In the genomic region with DNA sequence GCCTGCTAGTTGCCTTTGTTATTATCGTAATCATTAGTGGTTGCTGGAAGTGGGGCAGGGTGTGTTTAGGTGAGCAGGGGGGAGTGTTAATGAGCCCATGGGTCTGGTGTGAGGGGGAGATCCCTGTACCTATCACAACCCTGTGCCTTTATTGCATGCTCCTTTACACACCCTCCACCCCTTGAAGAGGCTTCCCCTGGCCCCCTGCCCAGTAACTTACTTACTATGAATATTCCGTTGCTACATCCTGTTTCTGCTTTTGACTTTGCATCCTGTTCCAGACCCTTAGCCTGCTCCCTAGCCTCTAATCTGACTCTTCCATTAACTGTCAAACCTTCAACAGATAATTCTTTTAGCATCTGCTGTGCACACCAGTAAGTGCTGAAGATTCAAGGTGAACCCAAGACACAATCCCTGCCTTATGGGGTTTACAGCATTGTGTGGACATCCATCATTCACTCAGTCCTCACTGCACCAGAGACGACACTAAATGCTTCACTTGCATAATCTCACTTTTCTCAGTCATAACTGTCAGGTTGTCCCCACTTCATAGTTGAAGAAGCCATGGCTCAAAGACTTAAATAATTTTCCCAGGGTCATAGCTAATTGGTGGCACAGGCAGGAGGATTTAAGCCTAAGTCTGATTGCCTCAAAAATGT, we compare ENCODE assay signal across 17 cellular contexts. TPM values are rescaled to one million over a fixed set of nuclear protein-coding genes. Genes with fewer than 3 reads are reported as not detected.
DNase-seq lines count a peak whose midpoint lies in the region; ATAC-seq lines count a peak whose summit lies in the region.
"Had no signal": no experiment of that assay in that cellular context is flagged by ENCODE, and none has a peak within 500 bp of the region (broad histone marks: within the 10 kb centered on the region; RNA-seq: fewer than 3 reads in every experiment).

No MANE protein-coding gene starts in this region.

- no peak overlapping the region for H2BK12ac ChIP-seq in trophoblast cell (ENCODE audit: low read length)

- no peak overlapping the region for H3K9ac ChIP-seq in trophoblast cell (ENCODE audit: low read length)

- intact Hi-C loops in activated CD4-positive, alpha-beta T cell treated with anti-CD3 and anti-CD28 coated beads for 36 hours (cut with DNase I, micrococcal nuclease), result no loop called here
- intact Hi-C loops in left cardiac atrium (cut with DNase I), result no loop called here

- no peaks in the 10 kb centered on the region for H3K79me1 ChIP-seq in trophoblast cell (ENCODE audit: low read length)

- no peak overlapping the region for H4K8ac ChIP-seq in trophoblast cell (ENCODE audit: low read depth, low read length)

- H3K4me2 ChIP-seq in trophoblast cell (ENCODE audit: low read length), result no peak overlapping the region

- POLR2A ChIA-PET in activated CD4-positive, alpha-beta T cell treated with anti-CD3 and anti-CD28 coated beads for 36 hours (lab: Charles Lee), result no interaction called here

- H3K4me3 ChIP-seq in trophoblast cell (ENCODE audit: low read depth, low read length), result no peak overlapping the region

- H4K91ac ChIP-seq in trophoblast cell (ENCODE audit: low read depth, low read length), result no peak overlapping the region

- peak overlapping the region; percentile 66 for H3K27ac Mint-ChIP-seq in activated CD4-positive, alpha-beta T cell treated with anti-CD3 and anti-CD28 coated beads for 36 hours
- H3K27ac Mint-ChIP-seq in activated T-cell treated with anti-CD3 and anti-CD28 coated beads, Interleukin-2, amount 50 U/mL, for 72 hours, result peak overlapping the region; percentile 74
- H3K27ac Mint-ChIP-seq in natural killer cell treated with Interleukin-12 subunit alpha and Interleukin-12 subunit beta and Interleukin-15 and Interleukin-18, amount 100 ng/mL, for 72 hours, result peak overlapping the region; percentile 94 to 96
- H3K27ac Mint-ChIP-seq: endodermal cell, nephron had no signal

- no peak overlapping the region for H3K14ac ChIP-seq in trophoblast cell (ENCODE audit: low read length)

- no CpG with 5 or more reads among the region's 3 CpGs for WGBS in trophoblast cell (ENCODE audit: extremely low coverage, insufficient coverage, insufficient read length)

- no peak overlapping the region for H3K18ac ChIP-seq in trophoblast cell (ENCODE audit: low read length)

- H2BK120ac ChIP-seq in trophoblast cell (ENCODE audit: insufficient read depth, low read length, poor library complexity), result no peak overlapping the region

- H3K27me3 Mint-ChIP-seq in activated CD4-positive, alpha-beta T cell treated with anti-CD3 and anti-CD28 coated beads for 36 hours, result no peaks in the 10 kb centered on the region
- H3K27me3 Mint-ChIP-seq in activated T-cell treated with anti-CD3 and anti-CD28 coated beads, Interleukin-2, amount 50 U/mL, for 72 hours (ENCODE audit: low read depth), result no peaks in the 10 kb centered on the region
- no peaks in the 10 kb centered on the region for H3K27me3 Mint-ChIP-seq in natural killer cell treated with Interleukin-12 subunit alpha and Interleukin-12 subunit beta and Interleukin-15 and Interleukin-18, amount 100 ng/mL, for 72 hours

- H3K27me3 ChIP-seq in trophoblast cell (ENCODE audit: insufficient read depth, low read length), result no peaks in the 10 kb centered on the region

- peak; percentile 50 for ATAC-seq in activated CD4-positive, alpha-beta T cell treated with anti-CD3 and anti-CD28 coated beads for 36 hours
- peak; percentile 44 to 62 for ATAC-seq in activated T-cell treated with anti-CD3 and anti-CD28 coated beads, Interleukin-2, amount 50 U/mL, for 72 hours (replicated peaks in 1 of 2)
- ATAC-seq in natural killer cell treated with Interleukin-12 subunit alpha and Interleukin-12 subunit beta and Interleukin-15 and Interleukin-18, amount 100 ng/mL, for 72 hours, result peak; percentile 67 to 75
- no peak for ATAC-seq in GM18907 (IDR thresholded peaks at IDR 0.05; ENCODE audit: unreplicated experiment)
- no peak for ATAC-seq in left cardiac atrium
- ATAC-seq: left ventricle myocardium superior, SK-N-SH treated with all-trans-retinoic acid at 6 μM for 48 hours had no signal

- H3K4ac ChIP-seq in trophoblast cell (ENCODE audit: low read depth, low read length), result no peak overlapping the region

- H3K36me3 ChIP-seq in KOPT-K1 (ENCODE audit: insufficient read depth, low read length), result no peaks in the 10 kb centered on the region
- no peaks in the 10 kb centered on the region for H3K36me3 ChIP-seq in trophoblast cell (ENCODE audit: control insufficient read depth in 1 of 2, insufficient read depth in 2 of 2, low read length in 2 of 2)

- H4K12ac ChIP-seq in trophoblast cell (ENCODE audit: low read depth, low read length), result no peak overlapping the region

- H3K9me3 ChIP-seq in KOPT-K1 (ENCODE audit: insufficient read depth, low read length, poor library complexity, severe bottlenecking) (no peaks in the 10 kb centered on the region), trophoblast cell (ENCODE audit: insufficient read depth, low read depth, low read length) (no peaks in the 10 kb centered on the region)

- no peak overlapping the region for H3K23ac ChIP-seq in trophoblast cell (ENCODE audit: low read length)

- CTCF ChIA-PET in activated CD4-positive, alpha-beta T cell treated with anti-CD3 and anti-CD28 coated beads for 36 hours (lab: Charles Lee), result interaction anchor here (1.2 kb wide), 1 partner anchor 11 kb away, joined by 4 read pairs; no protein-coding TSS in a partner anchor

- DNase-seq in activated CD4-positive, alpha-beta T cell treated with anti-CD3 and anti-CD28 coated beads for 36 hours, result peak; percentile 37
- DNase-seq in activated CD4-positive, alpha-beta T cell treated with anti-CD3 and anti-CD28 coated beads for 4 hours, result no peak
- no peak for DNase-seq in activated T-cell treated with anti-CD3 and anti-CD28 coated beads, Interleukin-2, amount 50 U/mL, for 72 hours
- DNase-seq in natural killer cell treated with Interleukin-12 subunit alpha and Interleukin-12 subunit beta and Interleukin-15 and Interleukin-18, amount 100 ng/mL, for 72 hours (ENCODE audit: low spot score), result no peak
- DNase-seq in left cardiac atrium, result no peak
- no peak for DNase-seq in trophoblast cell
- DNase-seq: endodermal cell, foreskin fibroblast, left ventricle myocardium superior, NCI-H1092, NCI-H2227 treated with DMSO at 0.1 percent for 48 hours, OCI-M1, retina had no signal

- H3K4me1 Mint-ChIP-seq in activated CD4-positive, alpha-beta T cell treated with anti-CD3 and anti-CD28 coated beads for 36 hours, result peaks cover 57% of the 10 kb centered on the region
- H3K4me1 Mint-ChIP-seq in activated T-cell treated with anti-CD3 and anti-CD28 coated beads, Interleukin-2, amount 50 U/mL, for 72 hours (ENCODE audit: low read depth), result peaks cover 71% of the 10 kb centered on the region
- H3K4me1 Mint-ChIP-seq in natural killer cell treated with Interleukin-12 subunit alpha and Interleukin-12 subunit beta and Interleukin-15 and Interleukin-18, amount 100 ng/mL, for 72 hours (ENCODE audit: low read depth in 2 of 2), result peaks cover 84 to 92% of the 10 kb centered on the region in 2 donors
- H3K4me1 Mint-ChIP-seq: endodermal cell had no signal

- peaks cover 3 to 4% of the 10 kb centered on the region in 2 experiments for H3K4me1 ChIP-seq in trophoblast cell (ENCODE audit: control insufficient read depth in 1 of 2, insufficient read depth in 2 of 2, low read length in 2 of 2)

- H2AFZ ChIP-seq in trophoblast cell (ENCODE audit: insufficient read depth, low read length, poor library complexity), result no peak overlapping the region

- no peak overlapping the region for H2BK5ac ChIP-seq in trophoblast cell (ENCODE audit: low read depth, low read length, poor library complexity)

- no peaks in the 10 kb centered on the region for H3K36me3 Mint-ChIP-seq in activated CD4-positive, alpha-beta T cell treated with anti-CD3 and anti-CD28 coated beads for 36 hours (ENCODE audit: low read depth)
- peaks cover 2 to 5% of the 10 kb centered on the region in 2 donors for H3K36me3 Mint-ChIP-seq in activated T-cell treated with anti-CD3 and anti-CD28 coated beads, Interleukin-2, amount 50 U/mL, for 72 hours (ENCODE audit: insufficient read depth in 2 of 2)
- H3K36me3 Mint-ChIP-seq in natural killer cell treated with Interleukin-12 subunit alpha and Interleukin-12 subunit beta and Interleukin-15 and Interleukin-18, amount 100 ng/mL, for 72 hours, result peaks cover 32% of the 10 kb centered on the region

- no peaks in the 10 kb centered on the region for H3K79me2 ChIP-seq in trophoblast cell (ENCODE audit: control insufficient read depth, insufficient read depth, low read length, poor library complexity)

- peak overlapping the region; percentile 29 for H3K27ac ChIP-seq in KOPT-K1 (ENCODE audit: low read depth, low read length, poor library complexity, severe bottlenecking)
- no peak overlapping the region for H3K27ac ChIP-seq in trophoblast cell (ENCODE audit: low read depth, low read length)

- H2AK5ac ChIP-seq in trophoblast cell (ENCODE audit: low read length), result no peak overlapping the region

- peaks cover 6% of the 10 kb centered on the region for H3K9me3 Mint-ChIP-seq in activated CD4-positive, alpha-beta T cell treated with anti-CD3 and anti-CD28 coated beads for 36 hours (ENCODE audit: low read depth)
- peaks cover 2 to 3% of the 10 kb centered on the region in 2 donors for H3K9me3 Mint-ChIP-seq in activated T-cell treated with anti-CD3 and anti-CD28 coated beads, Interleukin-2, amount 50 U/mL, for 72 hours
- H3K9me3 Mint-ChIP-seq in natural killer cell treated with Interleukin-12 subunit alpha and Interleukin-12 subunit beta and Interleukin-15 and Interleukin-18, amount 100 ng/mL, for 72 hours, result peaks cover 5% of the 10 kb centered on the region
- H3K9me3 Mint-ChIP-seq: nephron had no signal

- no peak overlapping the region for H3K4me3 Mint-ChIP-seq in activated CD4-positive, alpha-beta T cell treated with anti-CD3 and anti-CD28 coated beads for 36 hours
- H3K4me3 Mint-ChIP-seq in activated T-cell treated with anti-CD3 and anti-CD28 coated beads, Interleukin-2, amount 50 U/mL, for 72 hours, result peak overlapping the region; percentile 37 to 77
- peak overlapping the region; percentile 84 for H3K4me3 Mint-ChIP-seq in natural killer cell treated with Interleukin-12 subunit alpha and Interleukin-12 subunit beta and Interleukin-15 and Interleukin-18, amount 100 ng/mL, for 72 hours
- H3K4me3 Mint-ChIP-seq: endodermal cell, nephron had no signal

RNA-seq across cellular contexts. Expression of gene CDC7, which starts 47.9 kb away (rescaled TPM):
- 10 to 100 TPM; 31.1 to 32.0 TPM for total RNA-seq in activated CD4-positive, alpha-beta T cell treated with anti-CD3 and anti-CD28 coated beads for 36 hours
- 10 to 100 TPM; 39.0 to 45.3 TPM for total RNA-seq in activated T-cell treated with anti-CD3 and anti-CD28 coated beads, Interleukin-2, amount 50 U/mL, for 72 hours
- 10 to 100 TPM; 16.1 to 35.8 TPM for total RNA-seq in natural killer cell treated with Interleukin-12 subunit alpha and Interleukin-12 subunit beta and Interleukin-15 and Interleukin-18, amount 100 ng/mL, for 72 hours
- total RNA-seq in left cardiac atrium, result 1 to 10 TPM; 1.3 to 3.2 TPM
- 6.8 and 7.3 TPM in 2 replicates for polyA plus RNA-seq in trophoblast cell (2013)

Comparison
In these comparisons a context has a peak if more than half of its experiments do, and no peak if none do; other contexts are left out.
1. ATAC-seq: peak in activated CD4-positive, alpha-beta T cell treated with anti-CD3 and anti-CD28 coated beads for 36 hours (single experiment), activated T-cell treated with anti-CD3 and anti-CD28 coated beads, Interleukin-2, amount 50 U/mL, for 72 hours (2 of 2) and natural killer cell treated with Interleukin-12 subunit alpha and Interleukin-12 subunit beta and Interleukin-15 and Interleukin-18, amount 100 ng/mL, for 72 hours (2 of 2); none in GM18907 (single experiment) and left cardiac atrium (0 of 2).
2. RNA of gene CDC7, which starts 47.9 kb away (total RNA-seq): 39.0 to 45.3 TPM in activated T-cell treated with anti-CD3 and anti-CD28 coated beads, Interleukin-2, amount 50 U/mL, for 72 hours, 16.1 to 35.8 TPM in natural killer cell treated with Interleukin-12 subunit alpha and Interleukin-12 subunit beta and Interleukin-15 and Interleukin-18, amount 100 ng/mL, for 72 hours and 31.1 to 32.0 TPM in activated CD4-positive, alpha-beta T cell treated with anti-CD3 and anti-CD28 coated beads for 36 hours; 1.3 to 3.2 TPM in left cardiac atrium; every median in the first group is over 4 times any median in the second.
3. Peak in every context shown above with its lines, with median percentiles within 50 percentile points of each other: H3K27ac Mint-ChIP-seq.